In genomic region chr6:1606533-1607235, GRCh38 we compare ENCODE assay signal across 11 cellular contexts. TPM values are rescaled to one million over a fixed set of nuclear protein-coding genes. Genes with fewer than 3 reads are reported as not detected.
DNase-seq lines count a peak whose midpoint lies in the region; ATAC-seq lines count a peak whose summit lies in the region.
"Had no signal": no experiment of that assay in that cellular context is flagged by ENCODE, and none has a peak within 500 bp of the region (broad histone marks: within the 10 kb centered on the region; RNA-seq: fewer than 3 reads in every experiment).

No MANE protein-coding gene starts in this region.

- no peak for ATAC-seq in T-cell (replicated peaks in 1 of 4)
- no peak for ATAC-seq in stimulated activated naive B cell treated with anti-CD40 and anti-IgM and Interleukin-4, amounts not matched to agents 10 μg/mL and 1 μg/mL and 100 μg/mL, for 72 hours (replicated peaks)
- no peak for ATAC-seq in HG03159 (IDR thresholded peaks at IDR 0.05; ENCODE audit: unreplicated experiment)
- no peak for ATAC-seq in GM18511 (IDR thresholded peaks at IDR 0.05; ENCODE audit: unreplicated experiment)
- ATAC-seq: left lung had no signal

- H3K27me3 Mint-ChIP-seq in activated T-cell treated with anti-CD3 and anti-CD28 coated beads, Interleukin-2, amount 50 U/mL, for 24 hours = peaks cover 69% of the 10 kb centered on the region
- peaks cover 60 to 65% of the 10 kb centered on the region in 2 donors for H3K27me3 Mint-ChIP-seq in T-cell
- H3K27me3 Mint-ChIP-seq in stimulated activated naive B cell treated with anti-CD40 and anti-IgM and Interleukin-4, amounts not matched to agents 10 μg/mL and 1 μg/mL and 100 μg/mL, for 72 hours = peaks cover 59 to 70% of the 10 kb centered on the region in 2 donors

- peak overlapping the region; percentile 51 for H3K4me3 ChIP-seq in iPS-18a (ENCODE audit: low read length)
- H3K4me3 ChIP-seq: BLaER1, left lung had no signal

- peaks cover 91% of the 10 kb centered on the region for H3K27me3 ChIP-seq in iPS-18a (ENCODE audit: control insufficient read depth, insufficient read depth, low read length)

- H3K4me1 Mint-ChIP-seq in activated T-cell treated with anti-CD3 and anti-CD28 coated beads, Interleukin-2, amount 50 U/mL, for 24 hours (ENCODE audit: low read depth) = peaks cover 36% of the 10 kb centered on the region
- H3K4me1 Mint-ChIP-seq in T-cell = peaks cover 37 to 42% (median 38%) of the 10 kb centered on the region in 3 donors
- peaks cover 33 to 48% of the 10 kb centered on the region in 2 donors for H3K4me1 Mint-ChIP-seq in stimulated activated naive B cell treated with anti-CD40 and anti-IgM and Interleukin-4, amounts not matched to agents 10 μg/mL and 1 μg/mL and 100 μg/mL, for 72 hours

- CTCF ChIA-PET in T-cell (lab: Charles Lee) = interaction anchor here (0.5 to 2.4 kb wide), 13 partner anchors 9 to 1028 kb away, joined by 3 to 10 read pairs (median 4); no protein-coding TSS in a partner anchor

- H3K4me1 ChIP-seq in iPS-18a (ENCODE audit: control insufficient read depth, low read depth, low read length) = peaks cover 34% of the 10 kb centered on the region

- no peaks in the 10 kb centered on the region for H3K9me3 Mint-ChIP-seq in activated T-cell treated with anti-CD3 and anti-CD28 coated beads, Interleukin-2, amount 50 U/mL, for 24 hours
- H3K9me3 Mint-ChIP-seq in T-cell = no peaks in the 10 kb centered on the region
- no peaks in the 10 kb centered on the region for H3K9me3 Mint-ChIP-seq in stimulated activated naive B cell treated with anti-CD40 and anti-IgM and Interleukin-4, amounts not matched to agents 10 μg/mL and 1 μg/mL and 100 μg/mL, for 72 hours

- no peak overlapping the region for H3K9ac ChIP-seq in iPS-18a (ENCODE audit: low read length)
- H3K9ac ChIP-seq: BLaER1 had no signal

- no peaks in the 10 kb centered on the region for H3K36me3 ChIP-seq in iPS-18a (ENCODE audit: control insufficient read depth, low read depth, low read length)
- H3K36me3 ChIP-seq: BLaER1, left lung had no signal

- peak overlapping the region; percentile 58 for H3K4me3 Mint-ChIP-seq in activated T-cell treated with anti-CD3 and anti-CD28 coated beads, Interleukin-2, amount 50 U/mL, for 24 hours
- peak overlapping the region in 2 of 3 donors; percentile 24 to 70 for H3K4me3 Mint-ChIP-seq in T-cell
- H3K4me3 Mint-ChIP-seq in stimulated activated naive B cell treated with anti-CD40 and anti-IgM and Interleukin-4, amounts not matched to agents 10 μg/mL and 1 μg/mL and 100 μg/mL, for 72 hours = peak overlapping the region; percentile 56 to 65

- no peak overlapping the region for H3K27ac ChIP-seq in iPS-18a (ENCODE audit: low read length)
- H3K27ac ChIP-seq: BLaER1, left lung had no signal

- no peak for DNase-seq in activated T-cell treated with anti-CD3 and anti-CD28 coated beads, Interleukin-2, amount 50 U/mL, for 24 hours
- no peak for DNase-seq in activated T-cell treated with anti-CD3 and anti-CD28 coated beads for 4 hours
- no peak for DNase-seq in T-cell
- DNase-seq in stimulated activated naive B cell treated with anti-CD40 and anti-IgM and Interleukin-4, amounts not matched to agents 10 μg/mL and 1 μg/mL and 100 μg/mL, for 72 hours = no peak
- no peak for DNase-seq in nucleus accumbens (lab: John Stamatoyannopoulos, UW)
- DNase-seq: left lung, SIG-M5 had no signal

- H3K36me3 Mint-ChIP-seq in activated T-cell treated with anti-CD3 and anti-CD28 coated beads, Interleukin-2, amount 50 U/mL, for 24 hours (ENCODE audit: low read depth) = no peaks in the 10 kb centered on the region
- no peaks in the 10 kb centered on the region for H3K36me3 Mint-ChIP-seq in T-cell
- peaks cover 2 to 5% of the 10 kb centered on the region in 2 donors for H3K36me3 Mint-ChIP-seq in stimulated activated naive B cell treated with anti-CD40 and anti-IgM and Interleukin-4, amounts not matched to agents 10 μg/mL and 1 μg/mL and 100 μg/mL, for 72 hours

- H3K9me3 ChIP-seq in iPS-18a (ENCODE audit: control insufficient read depth, low read depth, low read length) = no peaks in the 10 kb centered on the region
- H3K9me3 ChIP-seq: left lung had no signal

- H3K27ac Mint-ChIP-seq in activated T-cell treated with anti-CD3 and anti-CD28 coated beads, Interleukin-2, amount 50 U/mL, for 24 hours = no peak overlapping the region
- H3K27ac Mint-ChIP-seq in T-cell = peak overlapping the region in 1 of 2 donors; percentile 65
- peak overlapping the region; percentile 73 for H3K27ac Mint-ChIP-seq in stimulated activated naive B cell treated with anti-CD40 and anti-IgM and Interleukin-4, amounts not matched to agents 10 μg/mL and 1 μg/mL and 100 μg/mL, for 72 hours

- POLR2A ChIA-PET in T-cell (lab: Charles Lee) = interaction anchor here in 1 of 2 donors (0.5 kb wide), 1 partner anchor 1330 kb away, joined by 5 read pairs; no protein-coding TSS in a partner anchor

RNA-seq across cellular contexts. Expression of gene FOXC1, which starts 3.0 kb away (rescaled TPM):
- under 1 TPM in 3 of 5 donors, not detected in 2; 0.09 to 0.15 (median 0.12) TPM for total RNA-seq in T-cell
